ENCODE assay signal across 6 cellular contexts in genomic region chr20:22370137-22370536, GRCh38.
"Had no signal": no experiment of that assay in that cellular context is flagged by ENCODE, and none has a peak within 500 bp of the region (broad histone marks: within the 10 kb centered on the region; RNA-seq: fewer than 3 reads in every experiment).

No MANE protein-coding gene starts in this region.

- H3K4me3 ChIP-seq: GM23338 had no signal

- DNase-seq: H9, HCEC 1CT, KBM-7 had no signal

- H3K27ac ChIP-seq: HL-60 had no signal

- H3K4me2 ChIP-seq: GM23338 had no signal

- ATAC-seq: GM23338, HepG2 had no signal
